ENCODE assay signal across 1 cellular context in genomic region chr12:19129486-19130223, GRCh38.
TF ChIP-seq lines count a peak whose summit lies in the region.

TSS of gene PLEKHA5 (plus strand) at chr12:19129733. CDS start at chr12:19129800, 67 bp downstream.

TF ChIP-seq in HepG2, 621 proteins besides CTCF, POLR2A, EP300 and RAD21 (continued from another document and continues in another):
- TF ChIP-seq RERE (CRISPR knock-in tag; IDR thresholded peaks at IDR 0.05; ENCODE audit: low read depth) = no peak
- TF ChIP-seq NRL (CRISPR knock-in tag; IDR thresholded peaks at IDR 0.05; ENCODE audit: borderline replicate concordance) = no peak
- TF ChIP-seq, protein P1, sequence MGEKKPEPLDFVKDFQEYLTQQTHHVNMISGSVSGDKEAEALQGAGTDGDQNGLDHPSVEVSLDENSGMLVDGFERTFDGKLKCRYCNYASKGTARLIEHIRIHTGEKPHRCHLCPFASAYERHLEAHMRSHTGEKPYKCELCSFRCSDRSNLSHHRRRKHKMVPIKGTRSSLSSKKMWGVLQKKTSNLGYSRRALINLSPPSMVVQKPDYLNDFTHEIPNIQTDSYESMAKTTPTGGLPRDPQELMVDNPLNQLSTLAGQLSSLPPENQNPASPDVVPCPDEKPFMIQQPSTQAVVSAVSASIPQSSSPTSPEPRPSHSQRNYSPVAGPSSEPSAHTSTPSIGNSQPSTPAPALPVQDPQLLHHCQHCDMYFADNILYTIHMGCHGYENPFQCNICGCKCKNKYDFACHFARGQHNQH (CRISPR knock-in tag; IDR thresholded peaks at IDR 0.05) = peak; percentile 16; the same call in 1 of the 2 replicates
- TF ChIP-seq POGK (CRISPR knock-in tag; conservative IDR thresholded peaks at IDR 0.05) = no peak; the same call in 1 of the 2 replicates
- 0 out of 2 replicates have a peak, but pooled peaks have one; percentile 31 for TF ChIP-seq ZNF431 (CRISPR knock-in tag; IDR thresholded peaks at IDR 0.05; ENCODE audit: borderline replicate concordance, low read depth)
- no peak for TF ChIP-seq SRSF4 (IDR thresholded peaks at IDR 0.05; ENCODE audit: low read depth, low read length, poor library complexity, severe bottlenecking)
- TF ChIP-seq ZNF530 (CRISPR knock-in tag; IDR thresholded peaks at IDR 0.05; ENCODE audit: low read depth) = no peak
- no peak for TF ChIP-seq SMAD9 (CRISPR knock-in tag; IDR thresholded peaks at IDR 0.05)
- TF ChIP-seq CBX1 (IDR thresholded peaks at IDR 0.05; ENCODE audit: low read depth) = no peak
- TF ChIP-seq ZNF660 (CRISPR knock-in tag; IDR thresholded peaks at IDR 0.05; ENCODE audit: borderline replicate concordance, low read depth) = no peak
- TF ChIP-seq, protein P2, sequence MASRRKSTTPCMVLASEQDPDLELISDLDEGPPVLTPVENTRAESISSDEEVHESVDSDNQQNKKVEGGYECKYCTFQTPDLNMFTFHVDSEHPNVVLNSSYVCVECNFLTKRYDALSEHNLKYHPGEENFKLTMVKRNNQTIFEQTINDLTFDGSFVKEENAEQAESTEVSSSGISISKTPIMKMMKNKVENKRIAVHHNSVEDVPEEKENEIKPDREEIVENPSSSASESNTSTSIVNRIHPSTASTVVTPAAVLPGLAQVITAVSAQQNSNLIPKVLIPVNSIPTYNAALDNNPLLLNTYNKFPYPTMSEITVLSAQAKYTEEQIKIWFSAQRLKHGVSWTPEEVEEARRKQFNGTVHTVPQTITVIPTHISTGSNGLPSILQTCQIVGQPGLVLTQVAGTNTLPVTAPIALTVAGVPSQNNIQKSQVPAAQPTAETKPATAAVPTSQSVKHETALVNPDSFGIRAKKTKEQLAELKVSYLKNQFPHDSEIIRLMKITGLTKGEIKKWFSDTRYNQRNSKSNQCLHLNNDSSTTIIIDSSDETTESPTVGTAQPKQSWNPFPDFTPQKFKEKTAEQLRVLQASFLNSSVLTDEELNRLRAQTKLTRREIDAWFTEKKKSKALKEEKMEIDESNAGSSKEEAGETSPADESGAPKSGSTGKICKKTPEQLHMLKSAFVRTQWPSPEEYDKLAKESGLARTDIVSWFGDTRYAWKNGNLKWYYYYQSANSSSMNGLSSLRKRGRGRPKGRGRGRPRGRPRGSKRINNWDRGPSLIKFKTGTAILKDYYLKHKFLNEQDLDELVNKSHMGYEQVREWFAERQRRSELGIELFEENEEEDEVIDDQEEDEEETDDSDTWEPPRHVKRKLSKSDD (CRISPR knock-in tag; IDR thresholded peaks at IDR 0.05; ENCODE audit: low read depth) = no peak; the same call in 1 of the 2 replicates
- no peak for TF ChIP-seq MLXIP (CRISPR knock-in tag; IDR thresholded peaks at IDR 0.05; ENCODE audit: borderline replicate concordance)
- TF ChIP-seq ZSCAN29 (CRISPR knock-in tag; conservative IDR thresholded peaks at IDR 0.05) = no peak
- TF ChIP-seq AGO1 (IDR thresholded peaks at IDR 0.05; ENCODE audit: low read depth, low read length, poor library complexity, severe bottlenecking) = no peak
- no peak for TF ChIP-seq ZNF713 (CRISPR knock-in tag; IDR thresholded peaks at IDR 0.05)
- TF ChIP-seq ZNF687 (CRISPR knock-in tag; IDR thresholded peaks at IDR 0.05) = peak; percentile 41; the same call in 1 of the 2 replicates
- TF ChIP-seq SP140L (CRISPR knock-in tag; IDR thresholded peaks at IDR 0.05; ENCODE audit: borderline replicate concordance) = no peak
- no peak for TF ChIP-seq SRSF1 (optimal IDR thresholded peaks at IDR 0.05; ENCODE audit: low read depth, low read length)
- TF ChIP-seq EED (CRISPR knock-in tag; IDR thresholded peaks at IDR 0.05) = no peak
- TF ChIP-seq GPN1 (CRISPR knock-in tag; IDR thresholded peaks at IDR 0.05; ENCODE audit: borderline replicate concordance) = no peak
- TF ChIP-seq ONECUT2 (CRISPR knock-in tag; IDR thresholded peaks at IDR 0.05) = peak; percentile 66; the same call in 1 of the 2 replicates
- TF ChIP-seq, protein P3, sequence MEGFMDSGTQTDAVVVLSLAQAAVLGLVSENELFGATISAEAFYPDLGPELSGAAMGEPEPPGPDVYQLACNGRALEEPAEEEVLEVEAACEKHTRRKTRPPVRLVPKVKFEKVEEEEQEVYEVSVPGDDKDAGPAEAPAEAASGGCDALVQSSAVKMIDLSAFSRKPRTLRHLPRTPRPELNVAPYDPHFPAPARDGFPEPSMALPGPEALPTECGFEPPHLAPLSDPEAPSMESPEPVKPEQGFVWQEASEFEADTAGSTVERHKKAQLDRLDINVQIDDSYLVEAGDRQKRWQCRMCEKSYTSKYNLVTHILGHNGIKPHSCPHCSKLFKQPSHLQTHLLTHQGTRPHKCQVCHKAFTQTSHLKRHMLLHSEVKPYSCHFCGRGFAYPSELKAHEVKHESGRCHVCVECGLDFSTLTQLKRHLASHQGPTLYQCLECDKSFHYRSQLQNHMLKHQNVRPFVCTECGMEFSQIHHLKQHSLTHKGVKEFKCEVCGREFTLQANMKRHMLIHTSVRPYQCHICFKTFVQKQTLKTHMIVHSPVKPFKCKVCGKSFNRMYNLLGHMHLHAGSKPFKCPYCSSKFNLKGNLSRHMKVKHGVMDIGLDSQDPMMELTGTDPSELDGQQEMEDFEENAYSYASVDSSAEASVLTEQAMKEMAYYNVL (CRISPR knock-in tag; IDR thresholded peaks at IDR 0.05; ENCODE audit: borderline replicate concordance) = no peak
- no peak for TF ChIP-seq SALL2 (CRISPR knock-in tag; IDR thresholded peaks at IDR 0.05)
- no peak for TF ChIP-seq ZMAT3 (CRISPR knock-in tag; conservative IDR thresholded peaks at IDR 0.05)
- no peak for TF ChIP-seq FOXM1 (CRISPR knock-in tag; IDR thresholded peaks at IDR 0.05)
- TF ChIP-seq ETS1 (CRISPR knock-in tag; IDR thresholded peaks at IDR 0.05) = no peak
- TF ChIP-seq CENPT (CRISPR knock-in tag; IDR thresholded peaks at IDR 0.05; ENCODE audit: low read depth) = 0 out of 2 replicates have a peak, but pooled peaks have one; percentile 47
- TF ChIP-seq KLF15 (CRISPR knock-in tag; IDR thresholded peaks at IDR 0.05; ENCODE audit: borderline replicate concordance) = no peak
- TF ChIP-seq FUBP1 (CRISPR knock-in tag; IDR thresholded peaks at IDR 0.05; ENCODE audit: borderline replicate concordance) = no peak
- no peak for TF ChIP-seq RBAK (CRISPR knock-in tag; IDR thresholded peaks at IDR 0.05)
- no peak for TF ChIP-seq ZSCAN12 (CRISPR knock-in tag; IDR thresholded peaks at IDR 0.05)
